Comparison of ENCODE assay signal across 17 cellular contexts in genomic region chr7:125516194-125516593, GRCh38.
DNase-seq lines count a peak whose midpoint lies in the region; TF ChIP-seq lines count a peak whose summit lies in the region.
"Had no signal": no experiment of that assay in that cellular context is flagged by ENCODE, and none has a peak within 500 bp of the region (broad histone marks: within the 10 kb centered on the region; RNA-seq: fewer than 3 reads in every experiment).

No MANE protein-coding gene starts in this region.

- H3K36me3 ChIP-seq in WERI-Rb-1 (no peaks in the 10 kb centered on the region), sigmoid colon (no peaks in the 10 kb centered on the region)
- H3K36me3 ChIP-seq: adrenal gland, neutrophil had no signal

- peak overlapping the region; percentile 84 for H3K27ac Mint-ChIP-seq in glutamatergic neuron (ENCODE audit: unreplicated experiment)
- no peak overlapping the region for H3K27ac Mint-ChIP-seq in activated T-helper 2 cell treated with anti-CD3 and anti-CD28 coated beads, Interferon-gamma antibody, Interleukin-2, Interleukin-4, amounts not matched to agents 10 μg/mL and 5 μg/mL and 100 μg/mL, durations not matched to agents 14 hours and 24 hours and 36 hours

- H3K4me1 ChIP-seq in sigmoid colon: no peaks in the 10 kb centered on the region
- H3K4me1 ChIP-seq: adrenal gland had no signal

- TF ChIP-seq EP300 in sigmoid colon (IDR thresholded peaks at IDR 0.05): no peak

- H3K27me3 Mint-ChIP-seq in glutamatergic neuron (ENCODE audit: unreplicated experiment): peaks cover 3% of the 10 kb centered on the region
- no peaks in the 10 kb centered on the region for H3K27me3 Mint-ChIP-seq in activated T-helper 2 cell treated with anti-CD3 and anti-CD28 coated beads, Interferon-gamma antibody, Interleukin-2, Interleukin-4, amounts not matched to agents 10 μg/mL and 5 μg/mL and 100 μg/mL, durations not matched to agents 14 hours and 24 hours and 36 hours (ENCODE audit: low read depth)

- H3K36me3 Mint-ChIP-seq in glutamatergic neuron (ENCODE audit: unreplicated experiment): no peaks in the 10 kb centered on the region
- H3K36me3 Mint-ChIP-seq in activated T-helper 2 cell treated with anti-CD3 and anti-CD28 coated beads, Interferon-gamma antibody, Interleukin-2, Interleukin-4, amounts not matched to agents 10 μg/mL and 5 μg/mL and 100 μg/mL, durations not matched to agents 14 hours and 24 hours and 36 hours (ENCODE audit: low read depth): no peaks in the 10 kb centered on the region

- H3K27ac ChIP-seq in WERI-Rb-1: no peak overlapping the region
- H3K27ac ChIP-seq in sigmoid colon: no peak overlapping the region
- H3K27ac ChIP-seq: adrenal gland, neutrophil had no signal

- H3K27me3 ChIP-seq in WERI-Rb-1 (ENCODE audit: insufficient read depth, low read depth, severe bottlenecking) (no peaks in the 10 kb centered on the region), sigmoid colon (no peaks in the 10 kb centered on the region)
- H3K27me3 ChIP-seq: adrenal gland, neutrophil had no signal

- no peak overlapping the region for H3K4me3 Mint-ChIP-seq in glutamatergic neuron (ENCODE audit: unreplicated experiment)
- H3K4me3 Mint-ChIP-seq in activated T-helper 2 cell treated with anti-CD3 and anti-CD28 coated beads, Interferon-gamma antibody, Interleukin-2, Interleukin-4, amounts not matched to agents 10 μg/mL and 5 μg/mL and 100 μg/mL, durations not matched to agents 14 hours and 24 hours and 36 hours (ENCODE audit: low read depth): no peak overlapping the region

- H3K4me3 ChIP-seq in WERI-Rb-1 (ENCODE audit: low read depth, low read length) (no peak overlapping the region), sigmoid colon (no peak overlapping the region)
- H3K4me3 ChIP-seq: adrenal gland, mucosa of descending colon had no signal

- intact Hi-C loops in activated T-helper 2 cell treated with anti-CD3 and anti-CD28 coated beads, Interferon-gamma antibody, Interleukin-2, Interleukin-4, amounts not matched to agents 10 μg/mL and 5 μg/mL and 100 μg/mL, durations not matched to agents 14 hours and 24 hours and 36 hours (cut with micrococcal nuclease): no loop called here
- intact Hi-C loops in sigmoid colon (cut with DNase I): no loop called here

- TF ChIP-seq CTCF in glutamatergic neuron (IDR thresholded peaks at IDR 0.05; ENCODE audit: partially characterized antibody, unreplicated experiment) (no peak), WERI-Rb-1 (IDR thresholded peaks at IDR 0.05; ENCODE audit: low read depth, low read length) (no peak), sigmoid colon (IDR thresholded peaks at IDR 0.05) (no peak)

- H3K9me3 ChIP-seq in WERI-Rb-1 (ENCODE audit: severe bottlenecking) (no peaks in the 10 kb centered on the region), sigmoid colon (no peaks in the 10 kb centered on the region)
- H3K9me3 ChIP-seq: adrenal gland, mucosa of descending colon, neutrophil had no signal

- peaks cover 10% of the 10 kb centered on the region for H3K4me1 Mint-ChIP-seq in glutamatergic neuron (ENCODE audit: low read depth, unreplicated experiment)
- no peaks in the 10 kb centered on the region for H3K4me1 Mint-ChIP-seq in activated T-helper 2 cell treated with anti-CD3 and anti-CD28 coated beads, Interferon-gamma antibody, Interleukin-2, Interleukin-4, amounts not matched to agents 10 μg/mL and 5 μg/mL and 100 μg/mL, durations not matched to agents 14 hours and 24 hours and 36 hours (ENCODE audit: low read depth)

- peak; percentile 47 for DNase-seq in DMS79 treated with DMSO at 0.1 percent for 48 hours (lab: John Stamatoyannopoulos, UW)
- DNase-seq in NCI-H187 treated with DMSO at 0.1 percent for 48 hours (lab: John Stamatoyannopoulos, UW): peak; percentile 96
- DNase-seq in NCI-H524 (lab: John Stamatoyannopoulos, UW): peak; percentile 93 to 97
- peak; percentile 34 for DNase-seq in glutamatergic neuron
- DNase-seq in kidney glomerular epithelial cell (lab: John Stamatoyannopoulos, UW): no peak
- DNase-seq in activated T-helper 2 cell treated with anti-CD3 and anti-CD28 coated beads, Interferon-gamma antibody, Interleukin-2, Interleukin-4, amounts not matched to agents 10 μg/mL and 5 μg/mL and 100 μg/mL, durations not matched to agents 14 hours and 24 hours and 36 hours (ENCODE audit: low spot score): no peak
- DNase-seq in WERI-Rb-1: no peak
- DNase-seq in sigmoid colon: no peak
- DNase-seq: adrenal gland; GDM1; H7; KBM-7; mucosa of descending colon; NCI-H1048; stimulated activated CD8-positive, alpha-beta memory T cell treated with anti-CD3 and anti-CD28 coated beads, Interleukin-4, amount 100 ng/mL, for 48 hours; T-helper 2 cell had no signal

- H3K9me3 Mint-ChIP-seq in glutamatergic neuron (ENCODE audit: unreplicated experiment): peaks cover 4% of the 10 kb centered on the region
- H3K9me3 Mint-ChIP-seq in activated T-helper 2 cell treated with anti-CD3 and anti-CD28 coated beads, Interferon-gamma antibody, Interleukin-2, Interleukin-4, amounts not matched to agents 10 μg/mL and 5 μg/mL and 100 μg/mL, durations not matched to agents 14 hours and 24 hours and 36 hours: peaks cover 13% of the 10 kb centered on the region

- TF ChIP-seq POLR2A in sigmoid colon (IDR thresholded peaks at IDR 0.05): no peak

- 74 to 78% methylated on average over 4 of the region's 4 CpGs for WGBS in sigmoid colon, 2 donors

Comparison
In these comparisons a context has a peak if more than half of its experiments do, and no peak if none do; other contexts are left out.
1. DNase-seq: peak in DMS79 treated with DMSO at 0.1 percent for 48 hours (single experiment), NCI-H187 treated with DMSO at 0.1 percent for 48 hours (single experiment), NCI-H524 (2 of 2) and glutamatergic neuron (single experiment); none in kidney glomerular epithelial cell (single experiment), activated T-helper 2 cell treated with anti-CD3 and anti-CD28 coated beads, Interferon-gamma antibody, Interleukin-2, Interleukin-4, amounts not matched to agents 10 μg/mL and 5 μg/mL and 100 μg/mL, durations not matched to agents 14 hours and 24 hours and 36 hours (single experiment), WERI-Rb-1 (single experiment) and sigmoid colon (single experiment).